In the genomic region with DNA sequence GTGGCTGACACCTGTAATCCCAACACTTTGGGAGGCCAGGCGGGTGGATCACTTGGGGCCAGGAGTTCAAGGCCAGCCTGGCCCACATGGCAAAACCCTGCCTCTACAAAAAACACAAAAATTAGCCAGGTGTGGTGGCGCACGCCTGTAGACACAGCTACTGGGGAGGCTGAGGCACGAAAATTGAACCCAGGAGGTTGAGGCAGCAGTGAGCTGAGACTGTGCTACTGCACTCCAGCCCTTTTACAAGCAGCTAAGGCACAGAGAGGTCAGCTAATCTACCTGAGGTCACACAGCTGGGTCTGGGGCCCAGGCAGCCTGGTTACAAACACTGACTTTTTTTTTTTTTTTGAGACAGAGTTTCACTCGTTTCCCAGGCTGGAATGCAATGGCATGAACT, we compare ENCODE assay signal across 23 cellular contexts. TPM values are rescaled to one million over a fixed set of nuclear protein-coding genes. Genes with fewer than 3 reads are reported as not detected.
A peak's percentile ranks its signal among the peaks of the same experiment; 100 is the strongest.
DNase-seq lines count a peak whose midpoint lies in the region; ATAC-seq, FAIRE-seq and TF ChIP-seq lines count a peak whose summit lies in the region.
"Had no signal": no experiment of that assay in that cellular context is flagged by ENCODE, and none has a peak within 500 bp of the region (broad histone marks: within the 10 kb centered on the region; RNA-seq: fewer than 3 reads in every experiment).

No MANE protein-coding gene starts in this region.

- H3K36me3 Mint-ChIP-seq in nephron progenitor cell (ENCODE audit: low read depth): no peaks in the 10 kb centered on the region

- TF ChIP-seq POLR2A in HepG2 (IDR thresholded peaks at IDR 0.05; ENCODE audit: insufficient read depth in 1 of 2, low read depth in 2 of 2, low read length in 2 of 2): no peak
- TF ChIP-seq POLR2A in right lobe of liver (IDR thresholded peaks at IDR 0.05): no peak

- in situ Hi-C loops in HepG2 (cut with HindIII; ENCODE audit: extremely low pct_ligation_motif_present, low pct_unique_long_range_greater_than_20kb): no loop called here

- 87% methylated on average over 5 of the region's 5 CpGs for WGBS in HepG2 (ENCODE audit: low lambda C conversion rate)
- 89% methylated on average over 4 of the region's 5 CpGs for WGBS in right lobe of liver (ENCODE audit: insufficient coverage, low coverage, low lambda C conversion rate, missing lambda C conversion rate)

- TF ChIP-seq EP300 in HepG2 (IDR thresholded peaks at IDR 0.05; ENCODE audit: low read depth in 2 of 2, low read length in 2 of 2) (no peak), HepG2 (CRISPR knock-in tag; IDR thresholded peaks at IDR 0.05; ENCODE audit: borderline replicate concordance) (no peak)

- peaks cover 41% of the 10 kb centered on the region for H3K4me1 Mint-ChIP-seq in nephron progenitor cell

- H3K9ac ChIP-seq in HepG2 (ENCODE audit: insufficient read depth, low read depth, low read length): no peak overlapping the region
- H3K9ac ChIP-seq: SK-N-SH had no signal

- H3K9me3 Mint-ChIP-seq in nephron progenitor cell: no peaks in the 10 kb centered on the region
- H3K9me3 Mint-ChIP-seq: CD4-positive, alpha-beta memory T cell had no signal

- peaks cover 0 to 1% of the 10 kb centered on the region in 2 experiments; a peak in 2 of 5 replicates for H3K36me3 ChIP-seq in HepG2 (replicated peaks in 1 of 2; ENCODE audit: control insufficient read depth in 1 of 2, insufficient read depth in 2 of 2, low read length in 2 of 2)
- no peaks in the 10 kb centered on the region for H3K36me3 ChIP-seq in right lobe of liver

- H3K27ac Mint-ChIP-seq in nephron progenitor cell: peak overlapping the region; percentile 87

- no peak overlapping the region for H2AFZ ChIP-seq in HepG2 (ENCODE audit: low read length)

- TF ChIP-seq RAD21 in HepG2 (CRISPR knock-in tag; IDR thresholded peaks at IDR 0.05): no peak

- no peak for ATAC-seq in HepG2
- ATAC-seq in right lobe of liver: no peak
- no peak for ATAC-seq in GM21515 (IDR thresholded peaks at IDR 0.05; ENCODE audit: unreplicated experiment)
- ATAC-seq: HCT116, Panc1 had no signal

- no peak overlapping the region for H3K4me3 ChIP-seq in HepG2 (replicated peaks in 1 of 3; ENCODE audit: insufficient read depth in 1 of 3, low read depth in 2 of 3, low read length in 3 of 3)
- no peak overlapping the region for H3K4me3 ChIP-seq in right lobe of liver
- H3K4me3 ChIP-seq: BLaER1 treated with 17β-estradiol and CSF1 and Interleukin-3, amounts not matched to agents 10 nM and 100 nM had no signal

- no peak for DNase-seq in HepG2 (ENCODE audit: low spot score)
- no peak for DNase-seq in right lobe of liver
- DNase-seq in RWPE1 (ENCODE audit: low spot score): no peak
- DNase-seq in nephron progenitor cell: no peak
- DNase-seq in caudate nucleus (lab: John Stamatoyannopoulos, UW): no peak
- DNase-seq in glomerular visceral epithelial cell (ENCODE audit: extremely low spot score): no peak
- DNase-seq: AML-193; CD4-positive, alpha-beta memory T cell; COR-L47; NCI-H1417; NCI-H1694; NCI-H2029 treated with DMSO at 0.1 percent for 48 hours; NCI-H2227 treated with DMSO at 0.1 percent for 48 hours; SK-N-SH; SW 1271 had no signal

- POLR2A ChIA-PET in HepG2 (lab: Yijun Ruan, JAX) (no interaction called here), RWPE1 (lab: Yijun Ruan, JAX; ENCODE audit: low non-redundant PET) (no interaction called here)

- H3K4me1 ChIP-seq in HepG2 (ENCODE audit: insufficient read depth, low read length): peaks cover 41% of the 10 kb centered on the region
- peaks cover 0 to 8% (median 3%) of the 10 kb centered on the region in 4 donors for H3K4me1 ChIP-seq in right lobe of liver

- H3K27ac ChIP-seq in HepG2 (ENCODE audit: extremely low read length, insufficient read depth, low read length) (no peak overlapping the region), right lobe of liver (no peak overlapping the region), RWPE1 (peak overlapping the region; percentile 21; the same call in 1 of the 2 replicates), caudate nucleus (ENCODE audit: low read depth, low read length) (no peak overlapping the region)
- H3K27ac ChIP-seq: BLaER1 treated with 17β-estradiol and CSF1 and Interleukin-3, amounts not matched to agents 10 nM and 100 nM; HL-60 had no signal

- peaks cover 31% of the 10 kb centered on the region; the same call in 1 of the 2 replicates for H4K20me1 ChIP-seq in HepG2 (ENCODE audit: insufficient read depth, low read length)

- H3K4me2 ChIP-seq in HepG2 (ENCODE audit: low read depth, low read length): no peak overlapping the region
- H3K4me2 ChIP-seq: SK-N-SH had no signal

- CTCF ChIA-PET in HepG2 (lab: Yijun Ruan, JAX; ENCODE audit: low intra/inter-chr PET ratio, low total read pairs): no interaction called here
- CTCF ChIA-PET in RWPE1 (lab: Yijun Ruan, JAX): no interaction called here

- no peak overlapping the region for H3K4me3 Mint-ChIP-seq in nephron progenitor cell
- H3K4me3 Mint-ChIP-seq: CD4-positive, alpha-beta memory T cell had no signal

- H3K9me3 ChIP-seq in HepG2 (ENCODE audit: low read length) (no peaks in the 10 kb centered on the region), right lobe of liver (no peaks in the 10 kb centered on the region)
- H3K9me3 ChIP-seq: BLaER1 treated with 17β-estradiol and CSF1 and Interleukin-3, amounts not matched to agents 10 nM and 100 nM; SK-N-SH had no signal

- intact Hi-C loops in HepG2 (cut with micrococcal nuclease; ENCODE audit: unreplicated experiment) (no loop called here), right lobe of liver (cut with DNase I) (no loop called here)

- H3K27me3 ChIP-seq in HepG2 (ENCODE audit: control insufficient read depth in 1 of 2, insufficient read depth in 2 of 2, low read length in 2 of 2) (no peaks in the 10 kb centered on the region), right lobe of liver (no peaks in the 10 kb centered on the region)
- H3K27me3 ChIP-seq: BLaER1 treated with 17β-estradiol and CSF1 and Interleukin-3, amounts not matched to agents 10 nM and 100 nM had no signal

- FAIRE-seq in HepG2 (lab: Jason Lieb, UNC): no peak
- FAIRE-seq: A204.1, G401.6, GM19239 had no signal

- H3K27me3 Mint-ChIP-seq in nephron progenitor cell (ENCODE audit: low read depth, poor library complexity): peaks cover 5% of the 10 kb centered on the region
- H3K27me3 Mint-ChIP-seq: CD4-positive, alpha-beta memory T cell had no signal

- H3K79me2 ChIP-seq in HepG2 (ENCODE audit: insufficient read depth, low read length): peaks cover 84% of the 10 kb centered on the region

- TF ChIP-seq CTCF in HepG2 (CRISPR knock-in tag; IDR thresholded peaks at IDR 0.05) (no peak), right lobe of liver (IDR thresholded peaks at IDR 0.05) (no peak), RWPE1 (conservative IDR thresholded peaks at IDR 0.05; ENCODE audit: low read depth) (no peak), nephron progenitor cell (IDR thresholded peaks at IDR 0.05) (no peak)

- BruUV-seq in HepG2 (replicated peaks; lab: Mats Ljungman, UMichigan): no TSS peak

RNA-seq across cellular contexts. Expression of a gene that starts 27.2 kb away (rescaled TPM):
- total RNA-seq in HepG2 (2016; rRNA removed; fragmentation: Illumina TruSeq; extraction: Trizol): 3.3 and 3.8 TPM in 2 replicates
- total RNA-seq in HepG2 (2016; cell fraction: cytosol; rRNA removed; fragmentation: Illumina TruSeq; extraction: Trizol; ENCODE audit: low read depth): 0.88 and 1.1 TPM in 2 replicates
- total RNA-seq in HepG2 (2016; cell fraction: insoluble cytoplasmic fraction; rRNA removed; fragmentation: Illumina TruSeq; extraction: Trizol): 2.3 and 2.9 TPM in 2 replicates
- total RNA-seq in HepG2 (2016; cell fraction: membrane; rRNA removed; fragmentation: Illumina TruSeq; extraction: Trizol): 2.2 and 2.5 TPM in 2 replicates
- 4.4 and 6.8 TPM in 2 replicates for total RNA-seq in HepG2 (2016; cell fraction: nucleus; rRNA removed; fragmentation: Illumina TruSeq; extraction: Trizol)
- polyA plus RNA-seq in HepG2 (2011; rRNA removed): 3.3 and 3.5 TPM in 2 replicates
- polyA plus RNA-seq in HepG2 (2011; cell fraction: cytosol; rRNA removed): 2.7 and 3.7 TPM in 2 replicates
- 4.2 and 6.4 TPM in 2 replicates for polyA plus RNA-seq in HepG2 (2011; cell fraction: nucleus; rRNA removed)
- 3.0 and 3.2 TPM in 2 replicates for polyA plus RNA-seq in HepG2 (2012)
- polyA plus RNA-seq in HepG2 (2016; cell fraction: cytosol; fragmentation: Illumina TruSeq; extraction: Trizol; ENCODE audit: low read depth): 0.35 and 0.40 TPM in 2 replicates
- 3.6 and 5.3 TPM in 2 replicates for polyA plus RNA-seq in HepG2 (2016; cell fraction: insoluble cytoplasmic fraction; fragmentation: Illumina TruSeq; extraction: Trizol; ENCODE audit: low read depth)
- polyA plus RNA-seq in HepG2 (2016; cell fraction: membrane; fragmentation: Illumina TruSeq; extraction: Trizol; ENCODE audit: low read depth): 1.6 and 1.7 TPM in 2 replicates
- 6.4 and 8.6 TPM in 2 replicates for polyA plus RNA-seq in HepG2 (2016; cell fraction: nucleus; fragmentation: Illumina TruSeq; extraction: Trizol; ENCODE audit: insufficient read depth, low read depth)
- polyA minus RNA-seq in HepG2 (2011; rRNA and poly(A)+ RNA removed; ENCODE audit: low replicate concordance): 12.3 and 16.1 TPM in 2 replicates
- polyA minus RNA-seq in HepG2 (2011; cell fraction: cytosol; rRNA and poly(A)+ RNA removed): 4.7 and 5.5 TPM in 2 replicates
- 14.0 and 19.3 TPM in 2 replicates for polyA minus RNA-seq in HepG2 (2011; cell fraction: nucleus; rRNA and poly(A)+ RNA removed)
- total RNA-seq in right lobe of liver: 1 to 10 TPM; 3.4 to 5.4 (median 4.4) TPM

RNA-seq across cellular contexts. Expression of a gene that starts 28.6 kb away (rescaled TPM):
- total RNA-seq in HepG2 (2016; rRNA removed; fragmentation: Illumina TruSeq; extraction: Trizol) (17.2 and 21.2 TPM in 2 replicates), right lobe of liver (10 to 100 TPM; 17.2 to 27.4 (median 20.1) TPM)
- total RNA-seq in HepG2 (2016; cell fraction: cytosol; rRNA removed; fragmentation: Illumina TruSeq; extraction: Trizol; ENCODE audit: low read depth): 6.0 and 7.6 TPM in 2 replicates
- 15.6 and 20.2 TPM in 2 replicates for total RNA-seq in HepG2 (2016; cell fraction: insoluble cytoplasmic fraction; rRNA removed; fragmentation: Illumina TruSeq; extraction: Trizol)
- total RNA-seq in HepG2 (2016; cell fraction: membrane; rRNA removed; fragmentation: Illumina TruSeq; extraction: Trizol): 18.9 and 19.7 TPM in 2 replicates
- total RNA-seq in HepG2 (2016; cell fraction: nucleus; rRNA removed; fragmentation: Illumina TruSeq; extraction: Trizol): 18.5 and 21.4 TPM in 2 replicates
- 46.5 and 48.0 TPM in 2 replicates for polyA plus RNA-seq in HepG2 (2011; rRNA removed)
- polyA plus RNA-seq in HepG2 (2011; cell fraction: cytosol; rRNA removed): 31.6 and 37.8 TPM in 2 replicates
- polyA plus RNA-seq in HepG2 (2011; cell fraction: nucleus; rRNA removed): 26.3 and 38.8 TPM in 2 replicates
- 25.6 and 26.5 TPM in 2 replicates for polyA plus RNA-seq in HepG2 (2012)
- polyA plus RNA-seq in HepG2 (2016; cell fraction: cytosol; fragmentation: Illumina TruSeq; extraction: Trizol; ENCODE audit: low read depth): 5.7 and 6.3 TPM in 2 replicates
- polyA plus RNA-seq in HepG2 (2016; cell fraction: insoluble cytoplasmic fraction; fragmentation: Illumina TruSeq; extraction: Trizol; ENCODE audit: low read depth): 16.1 and 22.5 TPM in 2 replicates
- polyA plus RNA-seq in HepG2 (2016; cell fraction: membrane; fragmentation: Illumina TruSeq; extraction: Trizol; ENCODE audit: low read depth): 20.6 and 22.2 TPM in 2 replicates
- 45.9 and 46.6 TPM in 2 replicates for polyA plus RNA-seq in HepG2 (2016; cell fraction: nucleus; fragmentation: Illumina TruSeq; extraction: Trizol; ENCODE audit: insufficient read depth, low read depth)
- 181 and 185 TPM in 2 replicates for polyA minus RNA-seq in HepG2 (2011; rRNA and poly(A)+ RNA removed; ENCODE audit: low replicate concordance)
- 33.0 and 39.5 TPM in 2 replicates for polyA minus RNA-seq in HepG2 (2011; cell fraction: cytosol; rRNA and poly(A)+ RNA removed)
- polyA minus RNA-seq in HepG2 (2011; cell fraction: nucleus; rRNA and poly(A)+ RNA removed): 24.8 and 31.7 TPM in 2 replicates

RNA-seq across cellular contexts. Expression of a gene that starts 58.6 kb away (rescaled TPM):
- total RNA-seq in HepG2 (2016; rRNA removed; fragmentation: Illumina TruSeq; extraction: Trizol) (4.3 and 9.1 TPM in 2 replicates), right lobe of liver (10 to 100 TPM in 4 of 6 experiments, 1 to 10 TPM in 2; 6.8 to 26.2 (median 20.6) TPM)
- total RNA-seq in HepG2 (2016; cell fraction: cytosol; rRNA removed; fragmentation: Illumina TruSeq; extraction: Trizol; ENCODE audit: low read depth): 3.8 and 4.0 TPM in 2 replicates
- 6.0 and 7.4 TPM in 2 replicates for total RNA-seq in HepG2 (2016; cell fraction: insoluble cytoplasmic fraction; rRNA removed; fragmentation: Illumina TruSeq; extraction: Trizol)
- 5.5 and 6.1 TPM in 2 replicates for total RNA-seq in HepG2 (2016; cell fraction: membrane; rRNA removed; fragmentation: Illumina TruSeq; extraction: Trizol)
- total RNA-seq in HepG2 (2016; cell fraction: nucleus; rRNA removed; fragmentation: Illumina TruSeq; extraction: Trizol): 8.1 and 13.9 TPM in 2 replicates
- 5.4 and 5.9 TPM in 2 replicates for polyA plus RNA-seq in HepG2 (2011; rRNA removed)
- polyA plus RNA-seq in HepG2 (2011; cell fraction: cytosol; rRNA removed): 2.9 and 3.2 TPM in 2 replicates
- 34.4 and 39.5 TPM in 2 replicates for polyA plus RNA-seq in HepG2 (2011; cell fraction: nucleus; rRNA removed)
- polyA plus RNA-seq in HepG2 (2012): 20.4 and 25.1 TPM in 2 replicates
- polyA plus RNA-seq in HepG2 (2016; cell fraction: cytosol; fragmentation: Illumina TruSeq; extraction: Trizol; ENCODE audit: low read depth): 2.1 and 2.2 TPM in 2 replicates
- 19.7 and 26.9 TPM in 2 replicates for polyA plus RNA-seq in HepG2 (2016; cell fraction: insoluble cytoplasmic fraction; fragmentation: Illumina TruSeq; extraction: Trizol; ENCODE audit: low read depth)
- 4.9 and 6.0 TPM in 2 replicates for polyA plus RNA-seq in HepG2 (2016; cell fraction: membrane; fragmentation: Illumina TruSeq; extraction: Trizol; ENCODE audit: low read depth)
- polyA plus RNA-seq in HepG2 (2016; cell fraction: nucleus; fragmentation: Illumina TruSeq; extraction: Trizol; ENCODE audit: insufficient read depth, low read depth): 54.8 and 59.8 TPM in 2 replicates
- 10.1 and 16.3 TPM in 2 replicates for polyA minus RNA-seq in HepG2 (2011; rRNA and poly(A)+ RNA removed; ENCODE audit: low replicate concordance)
- polyA minus RNA-seq in HepG2 (2011; cell fraction: cytosol; rRNA and poly(A)+ RNA removed): 7.1 and 9.3 TPM in 2 replicates
- 18.4 and 19.8 TPM in 2 replicates for polyA minus RNA-seq in HepG2 (2011; cell fraction: nucleus; rRNA and poly(A)+ RNA removed)

RNA-seq across cellular contexts. Expression of a gene that starts 59.1 kb away (rescaled TPM):
- 67.4 and 74.9 TPM in 2 replicates for total RNA-seq in HepG2 (2016; rRNA removed; fragmentation: Illumina TruSeq; extraction: Trizol)
- 22.7 and 23.8 TPM in 2 replicates for total RNA-seq in HepG2 (2016; cell fraction: cytosol; rRNA removed; fragmentation: Illumina TruSeq; extraction: Trizol; ENCODE audit: low read depth)
- total RNA-seq in HepG2 (2016; cell fraction: insoluble cytoplasmic fraction; rRNA removed; fragmentation: Illumina TruSeq; extraction: Trizol): 70.2 and 82.6 TPM in 2 replicates
- total RNA-seq in HepG2 (2016; cell fraction: membrane; rRNA removed; fragmentation: Illumina TruSeq; extraction: Trizol): 40.7 and 44.7 TPM in 2 replicates
- 59.0 and 59.2 TPM in 2 replicates for total RNA-seq in HepG2 (2016; cell fraction: nucleus; rRNA removed; fragmentation: Illumina TruSeq; extraction: Trizol)
- 54.7 and 55.7 TPM in 2 replicates for polyA plus RNA-seq in HepG2 (2011; rRNA removed)
- 48.4 and 57.9 TPM in 2 replicates for polyA plus RNA-seq in HepG2 (2011; cell fraction: cytosol; rRNA removed)
- polyA plus RNA-seq in HepG2 (2011; cell fraction: nucleus; rRNA removed): 29.8 and 32.8 TPM in 2 replicates
- 35.2 and 40.9 TPM in 2 replicates for polyA plus RNA-seq in HepG2 (2012)
- polyA plus RNA-seq in HepG2 (2016; cell fraction: cytosol; fragmentation: Illumina TruSeq; extraction: Trizol; ENCODE audit: low read depth): 23.3 and 26.2 TPM in 2 replicates
- polyA plus RNA-seq in HepG2 (2016; cell fraction: insoluble cytoplasmic fraction; fragmentation: Illumina TruSeq; extraction: Trizol; ENCODE audit: low read depth): 69.8 and 76.9 TPM in 2 replicates
- polyA plus RNA-seq in HepG2 (2016; cell fraction: membrane; fragmentation: Illumina TruSeq; extraction: Trizol; ENCODE audit: low read depth): 35.1 and 42.6 TPM in 2 replicates
- 93.6 and 97.3 TPM in 2 replicates for polyA plus RNA-seq in HepG2 (2016; cell fraction: nucleus; fragmentation: Illumina TruSeq; extraction: Trizol; ENCODE audit: insufficient read depth, low read depth)
- polyA minus RNA-seq in HepG2 (2011; rRNA and poly(A)+ RNA removed; ENCODE audit: low replicate concordance): 48.4 and 75.2 TPM in 2 replicates
- 21.3 and 23.3 TPM in 2 replicates for polyA minus RNA-seq in HepG2 (2011; cell fraction: cytosol; rRNA and poly(A)+ RNA removed)
- 58.6 and 66.2 TPM in 2 replicates for polyA minus RNA-seq in HepG2 (2011; cell fraction: nucleus; rRNA and poly(A)+ RNA removed)
- total RNA-seq in right lobe of liver: 10 to 100 TPM; 34.7 to 76.5 (median 41.2) TPM
